8 cellular contexts compared by ENCODE assay signal in the genomic region with DNA sequence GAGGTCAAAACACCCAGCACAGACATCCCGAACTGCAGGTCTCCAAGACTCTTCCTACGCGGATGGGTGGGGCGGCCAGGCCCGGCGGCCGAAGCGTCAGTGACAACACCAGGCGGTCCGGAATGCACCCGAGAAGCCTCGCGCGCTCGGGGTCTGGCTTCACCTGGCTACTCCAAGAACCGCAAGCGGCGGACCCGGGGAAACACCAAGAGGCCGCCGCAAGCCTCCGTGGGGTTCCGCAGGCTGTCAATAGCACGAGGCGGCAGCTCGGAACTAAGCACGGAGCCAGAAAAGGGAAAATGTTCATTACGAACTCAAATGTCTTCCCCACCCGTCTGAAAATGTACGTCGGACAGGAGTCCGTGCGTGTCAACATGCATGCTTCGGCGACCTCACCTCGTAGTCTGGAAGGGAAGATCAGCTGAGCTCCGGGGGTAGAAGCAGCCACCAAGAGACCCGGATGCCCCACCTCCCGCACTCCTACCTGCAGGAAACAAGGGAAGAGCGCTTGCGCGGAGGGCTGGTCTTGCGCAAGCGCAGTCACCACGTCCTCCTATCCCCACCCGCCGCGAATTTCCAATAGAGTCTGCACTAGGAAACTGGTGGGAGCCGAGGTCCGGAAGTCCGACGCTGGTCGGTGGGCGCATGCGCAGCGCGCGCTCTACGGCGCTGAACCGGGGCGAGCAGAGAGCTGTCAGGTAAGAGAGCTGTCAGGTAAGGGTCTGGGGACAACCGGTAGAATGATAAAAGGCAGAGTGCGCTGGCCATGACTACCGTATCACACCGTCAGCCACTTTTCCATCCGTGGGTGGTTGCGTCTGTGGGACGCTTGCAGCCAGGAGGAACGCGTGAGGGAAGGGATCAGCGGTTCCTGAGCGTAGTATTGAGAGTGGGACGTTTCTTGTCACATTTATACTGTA. TPM values are rescaled to one million over a fixed set of nuclear protein-coding genes. Genes with fewer than 3 reads are reported as not detected.
A peak's percentile ranks its signal among the peaks of the same experiment; 100 is the strongest.
DNase-seq lines count a peak whose midpoint lies in the region; ATAC-seq and TF ChIP-seq lines count a peak whose summit lies in the region.

TSS of gene GPATCH11 (plus strand) at position 646 of the 920 bp plus-strand sequence. CDS start 3,864 bp downstream, outside the sequence.
TSS of gene HEATR5B (minus strand) at position 500 of the 920 bp plus-strand sequence. CDS start 958 bp downstream, outside the sequence.

- H3K9ac ChIP-seq in trophoblast cell (ENCODE audit: low read length): peak within 1 kb of the TSS; percentile 96

- no peaks in the 10 kb centered on the region for H3K9me3 ChIP-seq in trophoblast cell (ENCODE audit: insufficient read depth, low read depth, low read length)
- H3K9me3 ChIP-seq in transverse colon: no peaks in the 10 kb centered on the region

- no peak within 1 kb of the TSS for H2BK12ac ChIP-seq in trophoblast cell (ENCODE audit: low read length)

- peaks cover 0 to 2% of the 10 kb centered on the region in 2 experiments for H3K4me1 ChIP-seq in trophoblast cell (ENCODE audit: control insufficient read depth in 1 of 2, insufficient read depth in 2 of 2, low read length in 2 of 2)
- peaks cover 18 to 47% (median 21%) of the 10 kb centered on the region in 4 donors for H3K4me1 ChIP-seq in transverse colon

- H3K27ac Mint-ChIP-seq in activated naive CD8-positive, alpha-beta T cell treated with anti-CD3 and anti-CD28 coated beads, Interleukin-2, amount 10 ng/mL, durations not matched to agents 7 days and 5 days: no peak within 1 kb of the TSS

- H3K23ac ChIP-seq in trophoblast cell (ENCODE audit: low read length): no peak within 1 kb of the TSS

- peak; percentile 91 for DNase-seq in NCI-H1105 (lab: John Stamatoyannopoulos, UW)
- DNase-seq in SKM-1 (lab: John Stamatoyannopoulos, UW; ENCODE audit: unreplicated experiment): peak; percentile 95
- DNase-seq in activated naive CD8-positive, alpha-beta T cell treated with anti-CD3 and anti-CD28 coated beads, Interleukin-2, amount 10 ng/mL, durations not matched to agents 7 days and 5 days: peak; percentile 89
- peak; percentile 97 for DNase-seq in cardiac septum (ENCODE audit: low spot score)
- peak; percentile 99 for DNase-seq in trophoblast cell
- peak; percentile 97 for DNase-seq in transverse colon

- intact Hi-C loops in cardiac septum (cut with DNase I): loop anchor here (5.0 kb wide), 1 partner anchor 148 kb away; the partner anchor contains the start of genes CEBPZ and NDUFAF7
- intact Hi-C loops in transverse colon (cut with DNase I; ENCODE audit: low total_unique reads): no loop called here

- peak within 1 kb of the TSS; percentile 82 for H3K14ac ChIP-seq in trophoblast cell (ENCODE audit: low read length)

- peaks cover 30% of the 10 kb centered on the region for H3K4me1 Mint-ChIP-seq in activated naive CD8-positive, alpha-beta T cell treated with anti-CD3 and anti-CD28 coated beads, Interleukin-2, amount 10 ng/mL, durations not matched to agents 7 days and 5 days

- peak within 1 kb of the TSS; percentile 3 for H3K4ac ChIP-seq in trophoblast cell (ENCODE audit: low read depth, low read length)

- H3K36me3 Mint-ChIP-seq in activated naive CD8-positive, alpha-beta T cell treated with anti-CD3 and anti-CD28 coated beads, Interleukin-2, amount 10 ng/mL, durations not matched to agents 7 days and 5 days: peaks cover 23% of the 10 kb centered on the region

- TF ChIP-seq EP300 in transverse colon (IDR thresholded peaks at IDR 0.05; ENCODE audit: low read depth): no peak

- H3K27me3 ChIP-seq in trophoblast cell (ENCODE audit: insufficient read depth, low read length) (no peaks in the 10 kb centered on the region), transverse colon (no peaks in the 10 kb centered on the region)

- H4K12ac ChIP-seq in trophoblast cell (ENCODE audit: low read depth, low read length): peak within 1 kb of the TSS; percentile 86

- TF ChIP-seq POLR2A in GM10847 (IDR thresholded peaks at IDR 0.05; ENCODE audit: extremely low read depth, insufficient read length): peak; percentile 67
- peak; percentile 70 for TF ChIP-seq POLR2A in transverse colon (IDR thresholded peaks at IDR 0.05)

- no peaks in the 10 kb centered on the region for H3K9me3 Mint-ChIP-seq in activated naive CD8-positive, alpha-beta T cell treated with anti-CD3 and anti-CD28 coated beads, Interleukin-2, amount 10 ng/mL, durations not matched to agents 7 days and 5 days

- H3K4me3 Mint-ChIP-seq in activated naive CD8-positive, alpha-beta T cell treated with anti-CD3 and anti-CD28 coated beads, Interleukin-2, amount 10 ng/mL, durations not matched to agents 7 days and 5 days: no peak within 1 kb of the TSS

- peak within 1 kb of the TSS; percentile 99 for H3K4me2 ChIP-seq in trophoblast cell (ENCODE audit: low read length)

- POLR2A ChIA-PET in activated naive CD8-positive, alpha-beta T cell treated with anti-CD3 and anti-CD28 coated beads, Interleukin-2, amount 10 ng/mL, durations not matched to agents 7 days and 5 days (lab: Charles Lee): interaction anchor here (0.9 to 4.2 kb wide), 3 partner anchors 72 to 118 kb away, joined by 3 to 27 read pairs (median 5); partner anchors contain the start of genes EIF2AK2 and STRN

- peaks cover 5% of the 10 kb centered on the region for H3K79me1 ChIP-seq in trophoblast cell (ENCODE audit: low read length)

- H4K8ac ChIP-seq in trophoblast cell (ENCODE audit: low read depth, low read length): peak within 1 kb of the TSS; percentile 96

- ATAC-seq in HG02642 (IDR thresholded peaks at IDR 0.05; ENCODE audit: poor library complexity, unreplicated experiment): peak; percentile 89
- peak; percentile 95 for ATAC-seq in activated naive CD8-positive, alpha-beta T cell treated with anti-CD3 and anti-CD28 coated beads, Interleukin-2, amount 10 ng/mL, durations not matched to agents 7 days and 5 days (ENCODE audit: low read depth)

- H3K4me3 ChIP-seq in trophoblast cell (ENCODE audit: low read depth, low read length) (peak within 1 kb of the TSS; percentile 93), transverse colon (peak within 1 kb of the TSS; percentile 51 to 90 (median 76))

- H2AK5ac ChIP-seq in trophoblast cell (ENCODE audit: low read length): no peak within 1 kb of the TSS

- peak within 1 kb of the TSS; percentile 99 for H2AFZ ChIP-seq in trophoblast cell (ENCODE audit: insufficient read depth, low read length, poor library complexity)

- in situ Hi-C loops in transverse colon (cut with MboI; ENCODE audit: low pct_ligation_motif_present in 1 of 4, low pct_unique_long_range_greater_than_20kb in 1 of 4, low sequenced_read_pairs in 3 of 4): no loop called here

- H2BK5ac ChIP-seq in trophoblast cell (ENCODE audit: low read depth, low read length, poor library complexity): peak within 1 kb of the TSS; percentile 10

- peak within 1 kb of the TSS; percentile 81 for H3K18ac ChIP-seq in trophoblast cell (ENCODE audit: low read length)

- H2BK120ac ChIP-seq in trophoblast cell (ENCODE audit: insufficient read depth, low read length, poor library complexity): peak within 1 kb of the TSS; percentile 39

- no CpG with 5 or more reads among the region's 74 CpGs for WGBS in trophoblast cell (ENCODE audit: extremely low coverage, insufficient coverage, insufficient read length)
- WGBS in transverse colon (ENCODE audit: low coverage in 1 of 2), 2 donors: 0% methylated on average over 3 to 58 of the region's 74 CpGs

- H4K91ac ChIP-seq in trophoblast cell (ENCODE audit: low read depth, low read length): peak within 1 kb of the TSS; percentile 8

- peaks cover 5% of the 10 kb centered on the region for H3K79me2 ChIP-seq in trophoblast cell (ENCODE audit: control insufficient read depth, insufficient read depth, low read length, poor library complexity)

- H3K36me3 ChIP-seq in trophoblast cell (ENCODE audit: control insufficient read depth in 1 of 2, insufficient read depth in 2 of 2, low read length in 2 of 2) (peaks cover 0 to 3% of the 10 kb centered on the region in 2 experiments), transverse colon (peaks cover 0 to 6% (median 0%) of the 10 kb centered on the region in 4 donors)

- H3K27me3 Mint-ChIP-seq in activated naive CD8-positive, alpha-beta T cell treated with anti-CD3 and anti-CD28 coated beads, Interleukin-2, amount 10 ng/mL, durations not matched to agents 7 days and 5 days: no peaks in the 10 kb centered on the region

- TF ChIP-seq CTCF in transverse colon (IDR thresholded peaks at IDR 0.05): no peak

- peak within 1 kb of the TSS; percentile 86 for H3K27ac ChIP-seq in trophoblast cell (ENCODE audit: low read depth, low read length)
- H3K27ac ChIP-seq in transverse colon: peak within 1 kb of the TSS; percentile 84 to 90 (median 88)

RNA-seq across cellular contexts. Expression of gene GPATCH11, which starts in this region (rescaled TPM):
- total RNA-seq in activated naive CD8-positive, alpha-beta T cell treated with anti-CD3 and anti-CD28 coated beads, Interleukin-2, amount 10 ng/mL, durations not matched to agents 7 days and 5 days: 10 to 100 TPM; 10.3 to 12.1 TPM
- total RNA-seq in cardiac septum (6.7 TPM), transverse colon (1 to 10 TPM in 3 of 4 donors, under 1 TPM in 1; 0.20 to 7.9 (median 5.7) TPM)
- polyA plus RNA-seq in trophoblast cell (2013): 6.9 and 7.4 TPM in 2 replicates

RNA-seq across cellular contexts. Expression of gene HEATR5B, which starts in this region (rescaled TPM):
- total RNA-seq in activated naive CD8-positive, alpha-beta T cell treated with anti-CD3 and anti-CD28 coated beads, Interleukin-2, amount 10 ng/mL, durations not matched to agents 7 days and 5 days: 10 to 100 TPM; 24.0 to 24.3 TPM
- 16.8 TPM for total RNA-seq in cardiac septum
- 11.0 and 11.3 TPM in 2 replicates for polyA plus RNA-seq in trophoblast cell (2013)
- total RNA-seq in transverse colon: 10 to 100 TPM; 17.9 to 45.4 (median 29.9) TPM

Comparison
In these comparisons a context has a peak if more than half of its experiments do, and no peak if none do; other contexts are left out.
1. Peak in every context shown above with its lines: DNase-seq, ATAC-seq, H3K4me3 ChIP-seq and H3K27ac ChIP-seq.